1 cellular context compared by ENCODE assay signal in genomic region chr17:17018612-17019429, GRCh38.
TF ChIP-seq lines count a peak whose summit lies in the region.

No MANE protein-coding gene starts in this region.

TF ChIP-seq in H1, 55 proteins besides CTCF, POLR2A, EP300 and RAD21:
- TF ChIP-seq NRF1 (IDR thresholded peaks at IDR 0.05; ENCODE audit: low read depth, low read length) (no peak), GTF2F1 (IDR thresholded peaks at IDR 0.05; ENCODE audit: borderline replicate concordance, low read depth, low read length) (no peak), TAF7 (optimal IDR thresholded peaks at IDR 0.05; ENCODE audit: borderline replicate concordance, low read depth, low read length) (no peak), MAX (IDR thresholded peaks at IDR 0.05) (no peak), BACH1 (IDR thresholded peaks at IDR 0.05; ENCODE audit: low read length) (no peak), TEAD4 (IDR thresholded peaks at IDR 0.05; ENCODE audit: low read depth, low read length) (no peak)
